Comparison of ENCODE assay signal across 17 cellular contexts in genomic region chr2:119254601-119255080, GRCh38. TPM values are rescaled to one million over a fixed set of nuclear protein-coding genes. Genes with fewer than 3 reads are reported as not detected.
DNase-seq lines count a peak whose midpoint lies in the region; ATAC-seq and TF ChIP-seq lines count a peak whose summit lies in the region.
"Had no signal": no experiment of that assay in that cellular context is flagged by ENCODE, and none has a peak within 500 bp of the region (broad histone marks: within the 10 kb centered on the region; RNA-seq: fewer than 3 reads in every experiment).

No MANE protein-coding gene starts in this region.

- H3K27me3 Mint-ChIP-seq in MCF 10A (ENCODE audit: insufficient read depth, unreplicated experiment) = no peaks in the 10 kb centered on the region

- no peak overlapping the region for H3K4me3 Mint-ChIP-seq in MCF 10A (ENCODE audit: unreplicated experiment)
- H3K4me3 Mint-ChIP-seq: CD14-positive monocyte, HFFc6 had no signal

- H3K36me3 ChIP-seq in breast epithelium (no peaks in the 10 kb centered on the region), iPS-20b (ENCODE audit: insufficient read depth, low read depth, low read length) (peaks cover 29% of the 10 kb centered on the region; the same call in 1 of the 2 replicates), prostate gland (no peaks in the 10 kb centered on the region)

- peaks cover 49% of the 10 kb centered on the region for H3K36me3 Mint-ChIP-seq in MCF 10A (ENCODE audit: insufficient read depth, unreplicated experiment)

- CTCF ChIA-PET in MCF 10A (lab: Yijun Ruan, JAX) = interaction anchor here (0.6 to 2.5 kb wide), 7 partner anchors 10 to 372 kb away, joined by 3 to 10 read pairs (median 4); no protein-coding TSS in a partner anchor
- CTCF ChIA-PET in RWPE1 (lab: Yijun Ruan, JAX) = interaction anchor here (0.9 kb wide), 1 partner anchor 373 kb away, joined by 6 read pairs; no protein-coding TSS in a partner anchor

- no TSS peak for BruUV-seq in MCF 10A (replicated peaks; lab: Mats Ljungman, UMichigan)

- H3K27ac Mint-ChIP-seq in MCF 10A (ENCODE audit: low read depth, unreplicated experiment) = peak overlapping the region; percentile 27

- no peak overlapping the region for H3K27ac ChIP-seq in breast epithelium
- H3K27ac ChIP-seq in RWPE1 = peak overlapping the region; percentile 84
- peak overlapping the region; percentile 2 for H3K27ac ChIP-seq in iPS-20b (ENCODE audit: low read length)
- H3K27ac ChIP-seq in prostate gland = no peak overlapping the region
- H3K27ac ChIP-seq: SK-N-MC had no signal

- H3K4me1 ChIP-seq in breast epithelium (no peaks in the 10 kb centered on the region), iPS-20b (ENCODE audit: insufficient read depth, low read length) (peaks cover 45% of the 10 kb centered on the region), prostate gland (replicated peaks) (no peaks in the 10 kb centered on the region)

- H3K27me3 ChIP-seq in breast epithelium (no peaks in the 10 kb centered on the region), iPS-20b (ENCODE audit: insufficient read depth, low read length) (no peaks in the 10 kb centered on the region), prostate gland (replicated peaks; ENCODE audit: insufficient read depth) (no peaks in the 10 kb centered on the region)

- POLR2A ChIA-PET in MCF 10A (lab: Yijun Ruan, JAX) (interaction anchor here (1.3 to 3.1 kb wide), 2 partner anchors 21 to 112 kb away, joined by 3 to 10 read pairs; partner anchors contain the start of genes C2orf76 and DBI), RWPE1 (lab: Yijun Ruan, JAX; ENCODE audit: low non-redundant PET) (interaction anchor here (0.6 kb wide), 1 partner anchor 1574 kb away, joined by 8 read pairs; no protein-coding TSS in a partner anchor)

- WGBS in prostate gland = 98% methylated on average over 10 of the region's 10 CpGs

- TF ChIP-seq POLR2A in breast epithelium (IDR thresholded peaks at IDR 0.05) (no peak), prostate gland (IDR thresholded peaks at IDR 0.05) (no peak)

- DNase-seq in MCF 10A (ENCODE audit: unreplicated experiment) = no peak
- DNase-seq in breast epithelium (ENCODE audit: low spot score in 2 of 2) = no peak
- DNase-seq in RWPE1 (ENCODE audit: low spot score) = no peak
- DNase-seq in stimulated activated naive CD8-positive, alpha-beta T cell treated with anti-CD3 and anti-CD28 coated beads, Interleukin-15, Interleukin-2, amounts not matched to agents 100 U/mL and 50 U/mL, for 24 hours = no peak
- no peak for DNase-seq in SIG-M5 treated with dmso at 0.1 percent for 504 hours (lab: John Stamatoyannopoulos, UW; ENCODE audit: unreplicated experiment)
- no peak for DNase-seq in prostate gland (ENCODE audit: low spot score)
- no peak for DNase-seq in putamen (ENCODE audit: low spot score)
- DNase-seq: COR-L47, HFFc6, Karpas-422, NCI-H1417, NCI-H1930, NCI-H2171 treated with DMSO at 0.1 percent for 48 hours, NCI-H82 had no signal

- H3K4me1 Mint-ChIP-seq in MCF 10A (ENCODE audit: insufficient read depth, unreplicated experiment) = peaks cover 28% of the 10 kb centered on the region
- H3K4me1 Mint-ChIP-seq: CD14-positive monocyte had no signal

- H3K9me3 ChIP-seq in breast epithelium (no peaks in the 10 kb centered on the region), iPS-20b (ENCODE audit: insufficient read depth, low read depth, low read length) (no peaks in the 10 kb centered on the region), prostate gland (no peaks in the 10 kb centered on the region)

- TF ChIP-seq CTCF in MCF 10A (IDR thresholded peaks at IDR 0.05; ENCODE audit: unreplicated experiment) (no peak), breast epithelium (IDR thresholded peaks at IDR 0.05) (no peak), RWPE1 (conservative IDR thresholded peaks at IDR 0.05; ENCODE audit: low read depth) (no peak), prostate gland (IDR thresholded peaks at IDR 0.05) (no peak)

- no peak for ATAC-seq in stimulated activated naive CD8-positive, alpha-beta T cell treated with anti-CD3 and anti-CD28 coated beads, Interleukin-15, Interleukin-2, amounts not matched to agents 100 U/mL and 50 U/mL, for 24 hours

- intact Hi-C loops in MCF 10A (cut with micrococcal nuclease) = no loop called here
- intact Hi-C loops in breast epithelium (cut with DNase I; ENCODE audit: low total_unique reads) = no loop called here
- intact Hi-C loops in prostate gland (cut with DNase I) = loop anchor here (2.0 kb wide), 1 partner anchor 14 kb away; no protein-coding TSS in a partner anchor

- no peaks in the 10 kb centered on the region for H3K9me3 Mint-ChIP-seq in MCF 10A (ENCODE audit: unreplicated experiment)
- H3K9me3 Mint-ChIP-seq: HFFc6 had no signal

- H3K9ac ChIP-seq in iPS-20b (ENCODE audit: low read depth, low read length) = no peak overlapping the region; the same call in 1 of the 2 replicates

- H3K4me3 ChIP-seq in breast epithelium (no peak overlapping the region), iPS-20b (ENCODE audit: low read length) (no peak overlapping the region), prostate gland (no peak overlapping the region)
- H3K4me3 ChIP-seq: SK-N-MC had no signal

RNA-seq across cellular contexts. Expression of gene STEAP3, which starts 31.0 kb away (rescaled TPM):
- total RNA-seq in MCF 10A (2022) (23.8 and 25.0 TPM in 2 replicates), breast epithelium (10 to 100 TPM; 11.2 to 52.2 (median 49.8) TPM), prostate gland (10 to 100 TPM; 15.3 to 25.1 TPM)

Comparison
In these comparisons a context has a peak if more than half of its experiments do, and no peak if none do; other contexts are left out.
1. H3K27ac ChIP-seq: peak in RWPE1 (single experiment) and iPS-20b (single experiment); none in breast epithelium (0 of 2) and prostate gland (0 of 2).